ENCODE assay signal across 14 cellular contexts in genomic region chr20:25005220-25005619, GRCh38.
DNase-seq lines count a peak whose midpoint lies in the region; ATAC-seq and TF ChIP-seq lines count a peak whose summit lies in the region.
"Had no signal": no experiment of that assay in that cellular context is flagged by ENCODE, and none has a peak within 500 bp of the region (broad histone marks: within the 10 kb centered on the region; RNA-seq: fewer than 3 reads in every experiment).

No MANE protein-coding gene starts in this region.

- H3K4me1 ChIP-seq in muscle layer of duodenum (ENCODE audit: control insufficient read depth in 1 of 2, insufficient read depth in 2 of 2, low read length in 2 of 2), result peaks cover 0 to 33% of the 10 kb centered on the region in 2 donors
- H3K4me1 ChIP-seq: Caco-2 had no signal

- H3K36me3 ChIP-seq in muscle layer of duodenum (ENCODE audit: control insufficient read depth in 1 of 2, insufficient read depth in 2 of 2, low read length in 2 of 2), result peaks cover 39 to 43% of the 10 kb centered on the region in 2 donors

- in situ Hi-C loops in GM13976 (cut with MboI; ENCODE audit: low sequenced_read_pairs, unreplicated experiment), result no loop called here

- no peaks in the 10 kb centered on the region for H3K9me3 ChIP-seq in muscle layer of duodenum (ENCODE audit: control insufficient read depth in 1 of 2, low read length in 2 of 2)
- H3K9me3 ChIP-seq: Caco-2, psoas muscle, tibial nerve had no signal

- ATAC-seq in GM18858 (IDR thresholded peaks at IDR 0.05; ENCODE audit: unreplicated experiment) (no peak), GM21526 (IDR thresholded peaks at IDR 0.05; ENCODE audit: low FRiP score, unreplicated experiment) (no peak)
- ATAC-seq: GM12878, psoas muscle had no signal

- peak overlapping the region; percentile 70 for H3K27ac ChIP-seq in muscle layer of duodenum (ENCODE audit: low read length)
- H3K27ac ChIP-seq: psoas muscle had no signal

- no peak overlapping the region for H3K4me3 ChIP-seq in fibroblast of pulmonary artery (replicated peaks; ENCODE audit: low read depth, low read length)
- no peak overlapping the region for H3K4me3 ChIP-seq in muscle layer of duodenum (ENCODE audit: low read depth in 1 of 2, low read length in 2 of 2)
- H3K4me3 ChIP-seq: GM12878, psoas muscle, tibial nerve had no signal

- TF ChIP-seq CTCF in fibroblast of pulmonary artery (IDR thresholded peaks at IDR 0.05; ENCODE audit: low read length, missing control alignments) (no peak), GM13976 (IDR thresholded peaks at IDR 0.05; ENCODE audit: borderline replicate concordance, control extremely low read depth, extremely low read depth, insufficient read depth, missing control alignments) (no peak)

- H3K27me3 ChIP-seq in muscle layer of duodenum (ENCODE audit: low read depth, low read length), result no peaks in the 10 kb centered on the region
- H3K27me3 ChIP-seq: tibial nerve had no signal

- DNase-seq in DMS79 (lab: John Stamatoyannopoulos, UW) (peak; percentile 50), NCI-H2081 treated with DMSO at 0.1 percent for 48 hours (lab: John Stamatoyannopoulos, UW) (peak; percentile 49), fibroblast of pulmonary artery (ENCODE audit: low read depth) (peak; percentile 10), superior temporal gyrus (ENCODE audit: extremely low spot score) (no peak), GM13976 (ENCODE audit: low spot score) (no peak)
- DNase-seq: foreskin fibroblast, NCI-H1694 treated with DMSO at 0.1 percent for 48 hours had no signal

Comparison
In these comparisons a context has a peak if more than half of its experiments do, and no peak if none do; other contexts are left out.
1. DNase-seq: peak in DMS79 (single experiment), NCI-H2081 treated with DMSO at 0.1 percent for 48 hours (single experiment) and fibroblast of pulmonary artery (single experiment); none in superior temporal gyrus (single experiment) and GM13976 (single experiment).